In the genomic region with DNA sequence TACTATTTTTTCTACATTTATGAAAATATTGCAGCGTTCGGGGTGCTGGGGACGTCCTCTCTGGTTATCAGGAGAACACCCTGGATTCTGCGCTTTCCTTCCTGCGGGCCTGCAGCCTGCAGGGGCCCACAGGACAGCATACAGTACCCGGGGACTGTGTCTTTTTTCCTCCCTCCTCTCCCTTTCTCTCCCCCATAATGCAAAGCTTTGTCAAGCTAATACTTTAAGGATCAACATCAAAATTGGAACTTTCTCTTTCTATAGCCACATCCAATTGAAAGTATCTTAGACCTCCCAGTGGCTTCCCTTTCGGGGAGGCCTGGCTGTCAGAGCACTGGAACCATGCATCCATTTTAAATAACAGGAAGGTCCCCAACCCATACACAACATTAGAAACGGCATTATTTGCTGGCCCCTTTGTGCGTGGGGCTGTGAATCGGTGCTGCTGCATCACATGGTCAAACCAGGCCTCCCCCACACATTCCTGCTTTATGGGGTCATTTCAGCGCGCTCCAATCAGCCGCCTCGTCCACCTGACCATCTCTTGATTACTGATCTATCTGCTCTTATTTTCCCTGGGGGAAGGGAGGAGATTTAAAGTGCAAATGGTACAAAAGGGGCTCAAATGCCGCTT, we compare ENCODE assay signal across 20 cellular contexts.
DNase-seq lines count a peak whose midpoint lies in the region; ATAC-seq and TF ChIP-seq lines count a peak whose summit lies in the region.
"Had no signal": no experiment of that assay in that cellular context is flagged by ENCODE, and none has a peak within 500 bp of the region (broad histone marks: within the 10 kb centered on the region; RNA-seq: fewer than 3 reads in every experiment).

No MANE protein-coding gene starts in this region.

- no peak for TF ChIP-seq CTCF in gastrocnemius medialis (IDR thresholded peaks at IDR 0.05 in 4 of 5, conservative IDR thresholded peaks at IDR 0.05 in 1 of 5)

- H3K4ac ChIP-seq in mesendoderm (ENCODE audit: low read depth, low read length): no peak overlapping the region

- H3K9me3 ChIP-seq in gastrocnemius medialis: no peaks in the 10 kb centered on the region
- H3K9me3 ChIP-seq: MG63 had no signal

- peak; percentile 34 for DNase-seq in ELF-1 (ENCODE audit: low read depth, low spot score)
- peak; percentile 40 for DNase-seq in astrocyte of the hippocampus (ENCODE audit: low read depth, low spot score)
- DNase-seq in mesendoderm: peak; percentile 38
- DNase-seq in posterior vena cava (ENCODE audit: low spot score): peak; percentile 26
- DNase-seq in AG08395 (ENCODE audit: low spot score): no peak
- DNase-seq in gastrocnemius medialis: no peak
- no peak for DNase-seq in GF-D8 (lab: John Stamatoyannopoulos, UW)
- DNase-seq: CD8-positive, alpha-beta T cell; GM23248; IMR-90; Karpas-422; MG63; NCI-H1105 treated with DMSO at 0.1 percent for 48 hours; NCI-H1694 treated with DMSO at 0.1 percent for 48 hours; NCI-H226; NCI-H524 treated with DMSO at 0.1 percent for 48 hours had no signal

- no peak overlapping the region for H2BK15ac ChIP-seq in mesendoderm (replicated peaks; ENCODE audit: low read depth)

- H3K27me3 ChIP-seq in mesendoderm (ENCODE audit: insufficient read depth, low read length, poor library complexity) (no peaks in the 10 kb centered on the region), gastrocnemius medialis (no peaks in the 10 kb centered on the region)
- H3K27me3 ChIP-seq: BLaER1, MG63 had no signal

- H3K36me3 ChIP-seq in mesendoderm (ENCODE audit: control insufficient read depth, insufficient read depth, low read length): no peaks in the 10 kb centered on the region
- H3K36me3 ChIP-seq in gastrocnemius medialis: no peaks in the 10 kb centered on the region
- H3K36me3 ChIP-seq: BLaER1, MG63 had no signal

- peak overlapping the region; percentile 38 for H3K56ac ChIP-seq in mesendoderm (ENCODE audit: low read length)

- no peak overlapping the region for H3K4me3 ChIP-seq in mesendoderm (ENCODE audit: low read length)
- H3K4me3 ChIP-seq in gastrocnemius medialis: no peak overlapping the region
- H3K4me3 ChIP-seq: BLaER1, GM23248, MG63 had no signal

- H3K27ac ChIP-seq in mesendoderm (ENCODE audit: low read depth, low read length) (no peak overlapping the region), gastrocnemius medialis (no peak overlapping the region)
- H3K27ac ChIP-seq: 22Rv1, BLaER1, GM23248 had no signal

- no peak overlapping the region for H3K23ac ChIP-seq in mesendoderm (ENCODE audit: low read length)

- no peak overlapping the region for H2AK5ac ChIP-seq in mesendoderm (ENCODE audit: low read length)

- no peak overlapping the region for H3K18ac ChIP-seq in mesendoderm (ENCODE audit: low read length)

- H4K8ac ChIP-seq in mesendoderm (ENCODE audit: low read depth, low read length): no peak overlapping the region

- in situ Hi-C loops in gastrocnemius medialis (cut with MboI; ENCODE audit: low sequenced_read_pairs in 4 of 4): no loop called here

- no peak overlapping the region for H3K9ac ChIP-seq in mesendoderm (ENCODE audit: low read length)
- H3K9ac ChIP-seq: BLaER1, GM23248 had no signal

- H3K79me1 ChIP-seq in mesendoderm (ENCODE audit: low read length): no peaks in the 10 kb centered on the region

- no peak overlapping the region for H4K5ac ChIP-seq in mesendoderm (ENCODE audit: low read length)

- no peak overlapping the region for H2BK120ac ChIP-seq in mesendoderm (ENCODE audit: low read depth, low read length)

- H3K4me1 ChIP-seq in mesendoderm (ENCODE audit: control insufficient read depth, low read depth, low read length) (no peaks in the 10 kb centered on the region), gastrocnemius medialis (no peaks in the 10 kb centered on the region)

- intact Hi-C loops in posterior vena cava (cut with DNase I): loop anchor here in 1 of 2 donors (5.0 kb wide), 1 partner anchor 660 kb away; no protein-coding TSS in a partner anchor
- intact Hi-C loops in gastrocnemius medialis (cut with DNase I; ENCODE audit: low total_unique reads): no loop called here

- TF ChIP-seq POLR2A in gastrocnemius medialis (IDR thresholded peaks at IDR 0.05): no peak

- no peak overlapping the region for H2BK5ac ChIP-seq in mesendoderm (ENCODE audit: low read length)

- H3K79me2 ChIP-seq in mesendoderm (ENCODE audit: control insufficient read depth, insufficient read depth, low read length): no peaks in the 10 kb centered on the region

- WGBS in mesendoderm (ENCODE audit: extremely low coverage, insufficient coverage, low lambda C conversion rate): no CpG with 5 or more reads among the region's 15 CpGs

- no peak overlapping the region for H3K4me2 ChIP-seq in mesendoderm (ENCODE audit: low read length)
- H3K4me2 ChIP-seq: BLaER1 had no signal

- ATAC-seq in GM21423 (IDR thresholded peaks at IDR 0.05; ENCODE audit: unreplicated experiment) (no peak), gastrocnemius medialis (no peak)
- ATAC-seq: CD8-positive, alpha-beta T cell; Panc1 had no signal

Comparison
In these comparisons a context has a peak if more than half of its experiments do, and no peak if none do; other contexts are left out.
1. DNase-seq: peak in ELF-1 (single experiment), astrocyte of the hippocampus (single experiment), mesendoderm (single experiment) and posterior vena cava (single experiment); none in AG08395 (single experiment), gastrocnemius medialis (0 of 2) and GF-D8 (single experiment).